Comparison of ENCODE assay signal across 1 cellular context in the genomic region with DNA sequence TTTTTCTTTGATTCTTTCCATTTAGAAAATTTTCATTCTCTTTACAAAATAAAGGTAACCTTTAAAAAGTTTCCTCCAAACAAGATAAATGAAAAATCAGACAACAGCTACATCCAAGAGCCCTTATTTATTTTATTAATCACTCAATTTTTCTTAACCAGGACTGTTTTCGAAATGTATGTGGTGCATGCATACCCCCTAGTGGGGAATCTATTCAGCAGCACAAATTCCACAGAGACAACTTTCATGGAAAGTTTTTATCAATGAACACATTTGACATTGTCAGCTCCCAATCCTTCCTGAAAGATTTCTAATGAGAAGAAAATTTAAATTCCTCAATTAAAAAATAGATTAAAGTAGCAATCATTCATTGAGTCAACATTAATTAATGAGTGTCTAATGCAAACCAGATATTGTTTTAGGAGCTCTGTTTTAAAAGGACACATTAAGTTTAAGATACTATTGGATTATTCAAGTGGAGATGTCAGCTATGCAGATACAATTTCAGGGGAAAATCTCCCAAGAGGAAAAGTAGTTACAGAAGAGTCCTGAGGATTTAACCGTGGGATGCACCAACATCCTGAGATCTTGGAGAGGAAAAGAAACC.
TF ChIP-seq lines count a peak whose summit lies in the region.

No MANE protein-coding gene starts in this region.

TF ChIP-seq in HEK293, 187 proteins besides CTCF, POLR2A, EP300 and RAD21 (continued from another document):
- no peak for TF ChIP-seq PRDM2 (tag by site-specific recombination; IDR thresholded peaks at IDR 0.05; ENCODE audit: borderline replicate concordance)
